In genomic region chr4:146244496-146244895, GRCh38 we compare ENCODE assay signal across 1 cellular context.
TF ChIP-seq lines count a peak whose summit lies in the region.

No MANE protein-coding gene starts in this region.

TF ChIP-seq in HepG2, 621 proteins besides CTCF, POLR2A, EP300 and RAD21:
- TF ChIP-seq MBD4 (IDR thresholded peaks at IDR 0.05; ENCODE audit: borderline replicate concordance, low read length) (no peak), TCF12 (IDR thresholded peaks at IDR 0.05) (no peak), TCF12 (CRISPR knock-in tag; IDR thresholded peaks at IDR 0.05) (no peak), ZSCAN29 (CRISPR knock-in tag; conservative IDR thresholded peaks at IDR 0.05) (no peak), FUBP1 (CRISPR knock-in tag; IDR thresholded peaks at IDR 0.05; ENCODE audit: borderline replicate concordance) (no peak), SNRNP70 (IDR thresholded peaks at IDR 0.05; ENCODE audit: low read depth, low read length) (no peak), NRL (CRISPR knock-in tag; IDR thresholded peaks at IDR 0.05; ENCODE audit: borderline replicate concordance) (no peak), ZNF605 (CRISPR knock-in tag; IDR thresholded peaks at IDR 0.05) (no peak), FOXO4 (CRISPR knock-in tag; conservative IDR thresholded peaks at IDR 0.05) (no peak), MED8 (CRISPR knock-in tag; IDR thresholded peaks at IDR 0.05; ENCODE audit: insufficient replicate concordance) (no peak), KAT2B (IDR thresholded peaks at IDR 0.05; ENCODE audit: borderline replicate concordance, low read depth, low read length) (no peak), HNF4A (CRISPR knock-in tag; IDR thresholded peaks at IDR 0.05) (no peak), TBX3 (IDR thresholded peaks at IDR 0.05; ENCODE audit: borderline replicate concordance) (no peak), ZNF569 (CRISPR knock-in tag; IDR thresholded peaks at IDR 0.05; ENCODE audit: borderline replicate concordance) (no peak), ZNF263 (CRISPR knock-in tag; IDR thresholded peaks at IDR 0.05) (no peak)
